21 cellular contexts compared by ENCODE assay signal in genomic region chr18:73693091-73693490, GRCh38.
DNase-seq lines count a peak whose midpoint lies in the region; ATAC-seq, FAIRE-seq and TF ChIP-seq lines count a peak whose summit lies in the region.
"Had no signal": no experiment of that assay in that cellular context is flagged by ENCODE, and none has a peak within 500 bp of the region (broad histone marks: within the 10 kb centered on the region; RNA-seq: fewer than 3 reads in every experiment).

No MANE protein-coding gene starts in this region.

- H3K9me3 ChIP-seq in breast epithelium (no peaks in the 10 kb centered on the region), trophoblast cell (ENCODE audit: insufficient read depth, low read depth, low read length) (no peaks in the 10 kb centered on the region)
- H3K9me3 ChIP-seq: BE2C, HAP-1 had no signal

- peak overlapping the region; percentile 49 for H3K27ac Mint-ChIP-seq in MCF 10A (ENCODE audit: low read depth, unreplicated experiment)
- H3K27ac Mint-ChIP-seq: CD4-positive, CD25-positive, alpha-beta regulatory T cell; CD8-positive, alpha-beta memory T cell; IgD-negative memory B cell had no signal

- H3K18ac ChIP-seq in trophoblast cell (ENCODE audit: low read length): no peak overlapping the region

- no peak overlapping the region for H3K4me3 ChIP-seq in breast epithelium
- no peak overlapping the region for H3K4me3 ChIP-seq in bronchial epithelial cell (ENCODE audit: low read depth, low read length)
- no peak overlapping the region for H3K4me3 ChIP-seq in trophoblast cell (ENCODE audit: low read depth, low read length)
- H3K4me3 ChIP-seq: GM12878, HAP-1 had no signal

- no peak overlapping the region for H3K14ac ChIP-seq in trophoblast cell (ENCODE audit: low read length)

- no peaks in the 10 kb centered on the region for H3K79me2 ChIP-seq in trophoblast cell (ENCODE audit: control insufficient read depth, insufficient read depth, low read length, poor library complexity)

- H2AK5ac ChIP-seq in trophoblast cell (ENCODE audit: low read length): no peak overlapping the region

- CTCF ChIA-PET in MCF 10A (lab: Yijun Ruan, JAX): no interaction called here

- H3K4ac ChIP-seq in trophoblast cell (ENCODE audit: low read depth, low read length): no peak overlapping the region

- no peak overlapping the region for H3K4me2 ChIP-seq in trophoblast cell (ENCODE audit: low read length)

- H2AFZ ChIP-seq in trophoblast cell (ENCODE audit: insufficient read depth, low read length, poor library complexity): no peak overlapping the region

- H3K27me3 Mint-ChIP-seq in MCF 10A (ENCODE audit: insufficient read depth, unreplicated experiment): no peaks in the 10 kb centered on the region
- H3K27me3 Mint-ChIP-seq: CD4-positive, CD25-positive, alpha-beta regulatory T cell; CD8-positive, alpha-beta memory T cell had no signal

- ATAC-seq in HG03159 (IDR thresholded peaks at IDR 0.05; ENCODE audit: unreplicated experiment) (no peak), HG02610 (IDR thresholded peaks at IDR 0.05; ENCODE audit: unreplicated experiment) (no peak)
- ATAC-seq: GM12878 had no signal

- H3K27me3 ChIP-seq in breast epithelium (peaks cover 0 to 6% of the 10 kb centered on the region in 2 donors), bronchial epithelial cell (ENCODE audit: control insufficient read depth, insufficient read depth, low read length) (no peaks in the 10 kb centered on the region), trophoblast cell (ENCODE audit: insufficient read depth, low read length) (no peaks in the 10 kb centered on the region)
- H3K27me3 ChIP-seq: BE2C had no signal

- no peak overlapping the region for H3K9ac ChIP-seq in trophoblast cell (ENCODE audit: low read length)

- no peak for DNase-seq in MCF 10A (ENCODE audit: unreplicated experiment)
- no peak for DNase-seq in breast epithelium (ENCODE audit: low spot score in 2 of 2)
- DNase-seq in bronchial epithelial cell (ENCODE audit: low read depth): peak; percentile 38
- no peak for DNase-seq in trophoblast cell
- DNase-seq in 8988T: no peak
- DNase-seq: BE2C; C1 segment of cervical spinal cord; CD4-positive, CD25-positive, alpha-beta regulatory T cell; CD8-positive, alpha-beta memory T cell; COR-L47; DMS 273 treated with DMSO at 0.1 percent for 48 hours; DMS53; DND-41; EL had no signal

- no peak overlapping the region for H3K27ac ChIP-seq in breast epithelium
- H3K27ac ChIP-seq in trophoblast cell (ENCODE audit: low read depth, low read length): no peak overlapping the region

- intact Hi-C loops in MCF 10A (cut with micrococcal nuclease): no loop called here
- intact Hi-C loops in breast epithelium (cut with DNase I; ENCODE audit: low total_unique reads): no loop called here

- no TSS peak for BruUV-seq in MCF 10A (replicated peaks; lab: Mats Ljungman, UMichigan)

- no peak for TF ChIP-seq POLR2A in breast epithelium (IDR thresholded peaks at IDR 0.05)

- H3K4me1 Mint-ChIP-seq in MCF 10A (ENCODE audit: insufficient read depth, unreplicated experiment): peaks cover 13% of the 10 kb centered on the region
- H3K4me1 Mint-ChIP-seq: CD4-positive, CD25-positive, alpha-beta regulatory T cell; CD8-positive, alpha-beta memory T cell had no signal

- peaks cover 17% of the 10 kb centered on the region for H3K79me1 ChIP-seq in trophoblast cell (ENCODE audit: low read length)

- POLR2A ChIA-PET in MCF 10A (lab: Yijun Ruan, JAX): no interaction called here

- H4K91ac ChIP-seq in trophoblast cell (ENCODE audit: low read depth, low read length): no peak overlapping the region

- TF ChIP-seq CTCF in MCF 10A (IDR thresholded peaks at IDR 0.05; ENCODE audit: unreplicated experiment) (no peak), breast epithelium (IDR thresholded peaks at IDR 0.05) (no peak), bronchial epithelial cell (IDR thresholded peaks at IDR 0.05; ENCODE audit: insufficient read depth, low read length, severe bottlenecking) (no peak)

- no peak overlapping the region for H3K23ac ChIP-seq in trophoblast cell (ENCODE audit: low read length)

- H2BK120ac ChIP-seq in trophoblast cell (ENCODE audit: insufficient read depth, low read length, poor library complexity): peak overlapping the region; percentile 31

- no peak overlapping the region for H4K8ac ChIP-seq in trophoblast cell (ENCODE audit: low read depth, low read length)

- no peak overlapping the region for H2BK5ac ChIP-seq in trophoblast cell (ENCODE audit: low read depth, low read length, poor library complexity)

- no peaks in the 10 kb centered on the region for H3K36me3 Mint-ChIP-seq in MCF 10A (ENCODE audit: insufficient read depth, unreplicated experiment)
- H3K36me3 Mint-ChIP-seq: CD4-positive, CD25-positive, alpha-beta regulatory T cell; CD8-positive, alpha-beta memory T cell had no signal

- H2BK12ac ChIP-seq in trophoblast cell (ENCODE audit: low read length): no peak overlapping the region

- H4K12ac ChIP-seq in trophoblast cell (ENCODE audit: low read depth, low read length): no peak overlapping the region

- H3K4me1 ChIP-seq in breast epithelium: no peaks in the 10 kb centered on the region
- peaks cover 16 to 24% of the 10 kb centered on the region in 2 experiments for H3K4me1 ChIP-seq in trophoblast cell (ENCODE audit: control insufficient read depth in 1 of 2, insufficient read depth in 2 of 2, low read length in 2 of 2)
- H3K4me1 ChIP-seq: BE2C, HAP-1 had no signal

- H3K9me3 Mint-ChIP-seq in MCF 10A (ENCODE audit: unreplicated experiment): peaks cover 7% of the 10 kb centered on the region

- H3K4me3 Mint-ChIP-seq in MCF 10A (ENCODE audit: unreplicated experiment): no peak overlapping the region
- H3K4me3 Mint-ChIP-seq: CD4-positive, CD25-positive, alpha-beta regulatory T cell; CD8-positive, alpha-beta memory T cell; IgD-negative memory B cell had no signal

- H3K36me3 ChIP-seq in breast epithelium (no peaks in the 10 kb centered on the region), bronchial epithelial cell (ENCODE audit: control insufficient read depth, insufficient read depth, low read length) (no peaks in the 10 kb centered on the region), trophoblast cell (ENCODE audit: control insufficient read depth in 1 of 2, insufficient read depth in 2 of 2, low read length in 2 of 2) (no peaks in the 10 kb centered on the region)
- H3K36me3 ChIP-seq: BE2C, HAP-1 had no signal

- FAIRE-seq in bronchial epithelial cell (lab: Jason Lieb, UNC): no peak
- FAIRE-seq: GM12878, GM19239, HTR-8/SVneo had no signal

- WGBS in trophoblast cell (ENCODE audit: extremely low coverage, insufficient coverage, insufficient read length): no CpG with 5 or more reads among the region's 1 CpG
